In genomic region chr19:45448887-45449299, GRCh38 we compare ENCODE assay signal across 11 cellular contexts. TPM values are rescaled to one million over a fixed set of nuclear protein-coding genes. Genes with fewer than 3 reads are reported as not detected.
DNase-seq lines count a peak whose midpoint lies in the region; ATAC-seq and TF ChIP-seq lines count a peak whose summit lies in the region.
"Had no signal": no experiment of that assay in that cellular context is flagged by ENCODE, and none has a peak within 500 bp of the region (broad histone marks: within the 10 kb centered on the region; RNA-seq: fewer than 3 reads in every experiment).

No MANE protein-coding gene starts in this region.

- no peaks in the 10 kb centered on the region for H3K36me3 Mint-ChIP-seq in activated T-cell treated with anti-CD3 and anti-CD28 coated beads, Interleukin-2, amount 50 U/mL, for 72 hours (ENCODE audit: insufficient read depth in 2 of 2)
- peaks cover 2% of the 10 kb centered on the region for H3K36me3 Mint-ChIP-seq in activated CD8-positive, alpha-beta T cell treated with anti-CD3 and anti-CD28 coated beads, Interleukin-2, amount 10 ng/mL, durations not matched to agents 7 days and 5 days (ENCODE audit: low read depth)

- H3K4me1 Mint-ChIP-seq in activated T-cell treated with anti-CD3 and anti-CD28 coated beads, Interleukin-2, amount 50 U/mL, for 72 hours (ENCODE audit: low read depth): peaks cover 52% of the 10 kb centered on the region
- H3K4me1 Mint-ChIP-seq in activated CD8-positive, alpha-beta T cell treated with anti-CD3 and anti-CD28 coated beads, Interleukin-2, amount 10 ng/mL, durations not matched to agents 7 days and 5 days (ENCODE audit: low read depth): peaks cover 57% of the 10 kb centered on the region
- H3K4me1 Mint-ChIP-seq in stimulated activated naive CD8-positive, alpha-beta T cell treated with anti-CD3 and anti-CD28 coated beads, Interleukin-15, amount 100 ng/mL, for 72 hours: peaks cover 39% of the 10 kb centered on the region

- POLR2A ChIA-PET in activated CD8-positive, alpha-beta T cell treated with anti-CD3 and anti-CD28 coated beads, Interleukin-2, amount 10 ng/mL, durations not matched to agents 7 days and 5 days (lab: Charles Lee): interaction anchor here (1.9 to 2.3 kb wide), 4 partner anchors 10 to 30 kb away, joined by 6 to 12 read pairs (median 8); partner anchors contain the start of gene FOSB

- no peaks in the 10 kb centered on the region for H3K27me3 Mint-ChIP-seq in activated T-cell treated with anti-CD3 and anti-CD28 coated beads, Interleukin-2, amount 50 U/mL, for 72 hours (ENCODE audit: low read depth)
- H3K27me3 Mint-ChIP-seq in activated CD8-positive, alpha-beta T cell treated with anti-CD3 and anti-CD28 coated beads, Interleukin-2, amount 10 ng/mL, durations not matched to agents 7 days and 5 days (ENCODE audit: low read depth): peaks cover 4% of the 10 kb centered on the region
- H3K27me3 Mint-ChIP-seq in stimulated activated naive CD8-positive, alpha-beta T cell treated with anti-CD3 and anti-CD28 coated beads, Interleukin-15, amount 100 ng/mL, for 72 hours: no peaks in the 10 kb centered on the region

- H3K9me3 Mint-ChIP-seq in activated T-cell treated with anti-CD3 and anti-CD28 coated beads, Interleukin-2, amount 50 U/mL, for 72 hours: no peaks in the 10 kb centered on the region
- H3K9me3 Mint-ChIP-seq in activated CD8-positive, alpha-beta T cell treated with anti-CD3 and anti-CD28 coated beads, Interleukin-2, amount 10 ng/mL, durations not matched to agents 7 days and 5 days (ENCODE audit: insufficient read depth): no peaks in the 10 kb centered on the region
- H3K9me3 Mint-ChIP-seq in stimulated activated naive CD8-positive, alpha-beta T cell treated with anti-CD3 and anti-CD28 coated beads, Interleukin-15, amount 100 ng/mL, for 72 hours: peaks cover 0 to 6% of the 10 kb centered on the region in 2 donors

- no peak for DNase-seq in activated T-cell treated with anti-CD3 and anti-CD28 coated beads, Interleukin-2, amount 50 U/mL, for 72 hours
- DNase-seq in activated T-cell treated with anti-CD3 and anti-CD28 coated beads, Interleukin-2, amount 50 U/mL, for 1 hour: no peak
- DNase-seq in activated CD8-positive, alpha-beta T cell treated with anti-CD3 and anti-CD28 coated beads, Interleukin-2, amount 10 ng/mL, durations not matched to agents 7 days and 5 days: no peak
- DNase-seq in fibroblast of the aortic adventitia (ENCODE audit: low read depth) (peak; percentile 20), amniotic stem cell (lab: John Stamatoyannopoulos, UW) (no peak), left ventricle myocardium superior (no peak)
- DNase-seq in stimulated activated naive CD8-positive, alpha-beta T cell treated with anti-CD3 and anti-CD28 coated beads, Interleukin-15, amount 100 ng/mL, for 72 hours: no peak
- DNase-seq: glutamatergic neuron, NCI-H774, T1000 had no signal

- H3K4me3 Mint-ChIP-seq in activated T-cell treated with anti-CD3 and anti-CD28 coated beads, Interleukin-2, amount 50 U/mL, for 72 hours: peak overlapping the region; percentile 65
- H3K4me3 Mint-ChIP-seq in activated CD8-positive, alpha-beta T cell treated with anti-CD3 and anti-CD28 coated beads, Interleukin-2, amount 10 ng/mL, durations not matched to agents 7 days and 5 days: peak overlapping the region; percentile 48
- peak overlapping the region; percentile 44 to 48 for H3K4me3 Mint-ChIP-seq in stimulated activated naive CD8-positive, alpha-beta T cell treated with anti-CD3 and anti-CD28 coated beads, Interleukin-15, amount 100 ng/mL, for 72 hours

- H3K4me3 ChIP-seq in fibroblast of the aortic adventitia (ENCODE audit: low read depth, low read length): no peak overlapping the region

- TF ChIP-seq CTCF in fibroblast of the aortic adventitia (IDR thresholded peaks at IDR 0.05; ENCODE audit: insufficient read depth, low read length): no peak

- peak overlapping the region; percentile 66 for H3K27ac Mint-ChIP-seq in activated T-cell treated with anti-CD3 and anti-CD28 coated beads, Interleukin-2, amount 50 U/mL, for 72 hours
- H3K27ac Mint-ChIP-seq in activated CD8-positive, alpha-beta T cell treated with anti-CD3 and anti-CD28 coated beads, Interleukin-2, amount 10 ng/mL, durations not matched to agents 7 days and 5 days: peak overlapping the region; percentile 77
- H3K27ac Mint-ChIP-seq in stimulated activated naive CD8-positive, alpha-beta T cell treated with anti-CD3 and anti-CD28 coated beads, Interleukin-15, amount 100 ng/mL, for 72 hours: peak overlapping the region in 1 of 2 donors; percentile 49

- intact Hi-C loops in left ventricle myocardium superior (cut with micrococcal nuclease): no loop called here

- ATAC-seq in activated T-cell treated with anti-CD3 and anti-CD28 coated beads, Interleukin-2, amount 50 U/mL, for 72 hours (replicated peaks in 1 of 2): no peak
- no peak for ATAC-seq in activated CD8-positive, alpha-beta T cell treated with anti-CD3 and anti-CD28 coated beads, Interleukin-2, amount 10 ng/mL, durations not matched to agents 7 days and 5 days
- no peak for ATAC-seq in stimulated activated naive CD8-positive, alpha-beta T cell treated with anti-CD3 and anti-CD28 coated beads, Interleukin-15, amount 100 ng/mL, for 72 hours
- ATAC-seq in left ventricle myocardium superior (no peak), GM21515 (IDR thresholded peaks at IDR 0.05; ENCODE audit: unreplicated experiment) (no peak)

- CTCF ChIA-PET in activated CD8-positive, alpha-beta T cell treated with anti-CD3 and anti-CD28 coated beads, Interleukin-2, amount 10 ng/mL, durations not matched to agents 7 days and 5 days (lab: Charles Lee): interaction anchor here (0.6 to 6.4 kb wide), 4 partner anchors 10 to 193 kb away, joined by 3 to 96 read pairs (median 14); partner anchors contain the start of gene FOSB

RNA-seq across cellular contexts. Expression of gene FOSB, which starts 18.9 kb away (rescaled TPM):
- total RNA-seq in activated T-cell treated with anti-CD3 and anti-CD28 coated beads, Interleukin-2, amount 50 U/mL, for 72 hours: 10 to 100 TPM; 20.3 to 24.6 TPM
- 100 to 1,000 TPM; 154 to 172 TPM for total RNA-seq in activated CD8-positive, alpha-beta T cell treated with anti-CD3 and anti-CD28 coated beads, Interleukin-2, amount 10 ng/mL, durations not matched to agents 7 days and 5 days
- total RNA-seq in fibroblast of the aortic adventitia (ENCODE audit: low replicate concordance): 0.33 and 0.81 TPM in 2 replicates
- total RNA-seq in left ventricle myocardium superior: 0.79 TPM

RNA-seq across cellular contexts. Expression of gene ERCC1, which starts 25.2 kb away (rescaled TPM):
- 10 to 100 TPM; 71.0 to 73.9 TPM for total RNA-seq in activated T-cell treated with anti-CD3 and anti-CD28 coated beads, Interleukin-2, amount 50 U/mL, for 72 hours
- 10 to 100 TPM; 57.5 to 64.8 TPM for total RNA-seq in activated CD8-positive, alpha-beta T cell treated with anti-CD3 and anti-CD28 coated beads, Interleukin-2, amount 10 ng/mL, durations not matched to agents 7 days and 5 days
- 109 and 111 TPM in 2 replicates for total RNA-seq in fibroblast of the aortic adventitia (ENCODE audit: low replicate concordance)
- total RNA-seq in left ventricle myocardium superior: 150 TPM

RNA-seq across cellular contexts. Expression of gene POLR1G, which starts 42.4 kb away (rescaled TPM):
- total RNA-seq in activated T-cell treated with anti-CD3 and anti-CD28 coated beads, Interleukin-2, amount 50 U/mL, for 72 hours: 1 to 10 TPM; 3.4 to 4.9 TPM
- 10 to 100 TPM in 1 of 2 experiments, 1 to 10 TPM in 1; 9.5 to 10.6 TPM for total RNA-seq in activated CD8-positive, alpha-beta T cell treated with anti-CD3 and anti-CD28 coated beads, Interleukin-2, amount 10 ng/mL, durations not matched to agents 7 days and 5 days
- total RNA-seq in fibroblast of the aortic adventitia (ENCODE audit: low replicate concordance) (3.0 and 5.7 TPM in 2 replicates), left ventricle myocardium superior (7.0 TPM)

RNA-seq across cellular contexts. Expression of gene PPP1R13L, which starts 44.0 kb away (rescaled TPM):
- total RNA-seq in activated T-cell treated with anti-CD3 and anti-CD28 coated beads, Interleukin-2, amount 50 U/mL, for 72 hours: 10 to 100 TPM; 22.7 to 32.0 TPM
- total RNA-seq in activated CD8-positive, alpha-beta T cell treated with anti-CD3 and anti-CD28 coated beads, Interleukin-2, amount 10 ng/mL, durations not matched to agents 7 days and 5 days: 10 to 100 TPM; 11.8 to 13.4 TPM
- total RNA-seq in fibroblast of the aortic adventitia (ENCODE audit: low replicate concordance) (1.3 and 2.8 TPM in 2 replicates), left ventricle myocardium superior (222 TPM)

RNA-seq across cellular contexts. Expression of gene RTN2, which starts 48.0 kb away (rescaled TPM):
- total RNA-seq in activated T-cell treated with anti-CD3 and anti-CD28 coated beads, Interleukin-2, amount 50 U/mL, for 72 hours: 1 to 10 TPM; 4.1 to 4.9 TPM
- 1 to 10 TPM; 2.0 to 3.4 TPM for total RNA-seq in activated CD8-positive, alpha-beta T cell treated with anti-CD3 and anti-CD28 coated beads, Interleukin-2, amount 10 ng/mL, durations not matched to agents 7 days and 5 days
- total RNA-seq in fibroblast of the aortic adventitia (ENCODE audit: low replicate concordance) (5.7 and 26.8 TPM in 2 replicates), left ventricle myocardium superior (29.8 TPM)

Comparison
In these comparisons a context has a peak if more than half of its experiments do, and no peak if none do; other contexts are left out.
1. RNA of gene FOSB, which starts 18.9 kb away (total RNA-seq): 154 to 172 TPM in activated CD8-positive, alpha-beta T cell treated with anti-CD3 and anti-CD28 coated beads, Interleukin-2, amount 10 ng/mL, durations not matched to agents 7 days and 5 days and 20.3 to 24.6 TPM in activated T-cell treated with anti-CD3 and anti-CD28 coated beads, Interleukin-2, amount 50 U/mL, for 72 hours; 0.33 to 0.81 TPM in fibroblast of the aortic adventitia and 0.79 TPM in left ventricle myocardium superior (single experiment); every median in the first group is over 10 times any median in the second.
2. Peak in every context shown above with its lines, with median percentiles within 50 percentile points of each other: H3K4me3 Mint-ChIP-seq.